14 cellular contexts compared by ENCODE assay signal in genomic region chr5:152004095-152004494, GRCh38.
DNase-seq lines count a peak whose midpoint lies in the region; ATAC-seq and TF ChIP-seq lines count a peak whose summit lies in the region.
"Had no signal": no experiment of that assay in that cellular context is flagged by ENCODE, and none has a peak within 500 bp of the region (broad histone marks: within the 10 kb centered on the region; RNA-seq: fewer than 3 reads in every experiment).

No MANE protein-coding gene starts in this region.

- H2AK5ac ChIP-seq in IMR-90 (ENCODE audit: low read depth, low read length) = no peak overlapping the region
- peak overlapping the region; percentile 9 for H2AK5ac ChIP-seq in neuronal stem cell (ENCODE audit: low read depth, low read length)

- H3K36me3 ChIP-seq in IMR-90 (ENCODE audit: control insufficient read depth, insufficient read depth, low read length) = no peaks in the 10 kb centered on the region
- no peaks in the 10 kb centered on the region for H3K36me3 ChIP-seq in neuronal stem cell (replicated peaks in 1 of 2; ENCODE audit: control insufficient read depth in 2 of 2, insufficient read depth in 2 of 2, low read length in 2 of 2)
- H3K36me3 ChIP-seq: BLaER1 treated with 17β-estradiol and CSF1 and Interleukin-3, amounts not matched to agents 10 nM and 100 nM had no signal

- peak overlapping the region; percentile 62 for H3K4me3 Mint-ChIP-seq in glutamatergic neuron (ENCODE audit: unreplicated experiment)
- H3K4me3 Mint-ChIP-seq: CD4-positive, CD25-positive, alpha-beta regulatory T cell had no signal

- DNase-seq in IMR-90 = no peak
- peak; percentile 29 for DNase-seq in NCI-H82 treated with DMSO at 0.1 percent for 48 hours (lab: John Stamatoyannopoulos, UW; ENCODE audit: unreplicated experiment)
- DNase-seq in glutamatergic neuron = peak; percentile 54
- DNase-seq in neuronal stem cell (ENCODE audit: low spot score) = no peak
- DNase-seq in NCI-H1930 (lab: John Stamatoyannopoulos, UW) = no peak
- DNase-seq in SW 1271 (lab: John Stamatoyannopoulos, UW) = no peak
- no peak for DNase-seq in erythroblast (lab: John Stamatoyannopoulos, UW)
- DNase-seq: ACHN; CD4-positive, CD25-positive, alpha-beta regulatory T cell; DMS53; GM23248; H7 had no signal

- no peak overlapping the region for H3K18ac ChIP-seq in IMR-90 (ENCODE audit: low read depth, low read length)
- H3K18ac ChIP-seq in neuronal stem cell (ENCODE audit: low read length) = peak overlapping the region; percentile 82

- H3K4me1 ChIP-seq in IMR-90 (ENCODE audit: control insufficient read depth, insufficient read depth, low read length) (no peaks in the 10 kb centered on the region), neuronal stem cell (ENCODE audit: control insufficient read depth in 2 of 2, insufficient read depth in 1 of 2, low read depth in 1 of 2, low read length in 2 of 2) (peaks cover 7 to 8% of the 10 kb centered on the region in 2 donors)
- H3K4me1 ChIP-seq: BLaER1 treated with 17β-estradiol and CSF1 and Interleukin-3, amounts not matched to agents 10 nM and 100 nM had no signal

- no peaks in the 10 kb centered on the region for H3K9me1 ChIP-seq in IMR-90 (ENCODE audit: insufficient read depth, low read length)

- no peak for TF ChIP-seq POLR2A in IMR-90 (IDR thresholded peaks at IDR 0.05; ENCODE audit: low read depth, low read length)
- TF ChIP-seq POLR2A in erythroblast (IDR thresholded peaks at IDR 0.05; ENCODE audit: low read length) = no peak

- in situ Hi-C loops in IMR-90 (cut with MboI; ENCODE audit: low sequenced_read_pairs) = no loop called here

- H3K36me3 Mint-ChIP-seq in glutamatergic neuron (ENCODE audit: unreplicated experiment) = peaks cover 5% of the 10 kb centered on the region
- H3K36me3 Mint-ChIP-seq: CD4-positive, CD25-positive, alpha-beta regulatory T cell had no signal

- H4K91ac ChIP-seq in IMR-90 (ENCODE audit: insufficient read depth, low read depth, low read length) = no peak overlapping the region
- H4K91ac ChIP-seq in neuronal stem cell (ENCODE audit: low read depth, low read length, poor library complexity) = no peak overlapping the region

- H3K4ac ChIP-seq in IMR-90 (ENCODE audit: low read depth, low read length) (no peak overlapping the region), neuronal stem cell (ENCODE audit: low read length) (no peak overlapping the region)

- H3K23ac ChIP-seq in IMR-90 (ENCODE audit: low read depth, low read length) = no peak overlapping the region
- H3K23ac ChIP-seq in neuronal stem cell (ENCODE audit: low read depth, low read length, poor library complexity) = no peak overlapping the region

- no peak overlapping the region for H3K9ac ChIP-seq in IMR-90 (ENCODE audit: low read depth, low read length)
- H3K9ac ChIP-seq in neuronal stem cell (ENCODE audit: low read depth, low read length, poor library complexity) = peak overlapping the region; percentile 18
- H3K9ac ChIP-seq: BLaER1 treated with 17β-estradiol and CSF1 and Interleukin-3, amounts not matched to agents 10 nM and 100 nM; GM23248 had no signal

- H2AFZ ChIP-seq in IMR-90 (replicated peaks; ENCODE audit: low read length, poor library complexity) = peak overlapping the region; percentile 37
- no peak overlapping the region for H2AFZ ChIP-seq in neuronal stem cell (ENCODE audit: low read length)
- H2AFZ ChIP-seq: GM23248 had no signal

- CTCF ChIA-PET in IMR-90 (lab: Yijun Ruan, JAX) = no interaction called here

- H2BK12ac ChIP-seq in neuronal stem cell (ENCODE audit: low read length) = no peak overlapping the region

- H3K4me2 ChIP-seq in IMR-90 (ENCODE audit: low read depth, low read length) (no peak overlapping the region), neuronal stem cell (ENCODE audit: insufficient read depth, low read length, poor library complexity, severe bottlenecking) (no peak overlapping the region)
- H3K4me2 ChIP-seq: BLaER1 treated with 17β-estradiol and CSF1 and Interleukin-3, amounts not matched to agents 10 nM and 100 nM had no signal

- H2BK5ac ChIP-seq in IMR-90 (ENCODE audit: low read depth, low read length, poor library complexity, severe bottlenecking) = no peak overlapping the region
- no peak overlapping the region for H2BK5ac ChIP-seq in neuronal stem cell (ENCODE audit: low read length)

- no peak overlapping the region for H4K8ac ChIP-seq in IMR-90 (ENCODE audit: low read depth in 2 of 2, low read length in 2 of 2)
- H4K8ac ChIP-seq in neuronal stem cell (ENCODE audit: low read depth, low read length) = no peak overlapping the region

- no peak overlapping the region for H2BK20ac ChIP-seq in IMR-90 (ENCODE audit: low read depth, low read length)

- dilution Hi-C loops in IMR-90 (cut with HindIII; ENCODE audit: low sequenced_read_pairs, unreplicated experiment) = no loop called here

- peaks cover 12% of the 10 kb centered on the region for H3K9me3 Mint-ChIP-seq in glutamatergic neuron (ENCODE audit: unreplicated experiment)

- intact Hi-C loops in IMR-90 (cut with micrococcal nuclease) = no loop called here

- no peak overlapping the region for H4K5ac ChIP-seq in IMR-90 (ENCODE audit: low read depth, low read length)

- H2BK15ac ChIP-seq in IMR-90 (ENCODE audit: low read depth, low read length) (no peak overlapping the region), neuronal stem cell (ENCODE audit: low read length) (no peak overlapping the region)

- H3K27ac Mint-ChIP-seq in glutamatergic neuron (ENCODE audit: unreplicated experiment) = peak overlapping the region; percentile 84

- H3K9me3 ChIP-seq in IMR-90 (ENCODE audit: control insufficient read depth, insufficient read depth, low read length) = no peaks in the 10 kb centered on the region
- H3K9me3 ChIP-seq in neuronal stem cell (replicated peaks in 1 of 2; ENCODE audit: control insufficient read depth in 2 of 2, insufficient read depth in 1 of 2, low read depth in 1 of 2, low read length in 2 of 2) = peaks cover 0 to 5% of the 10 kb centered on the region in 2 donors

- TF ChIP-seq CTCF in IMR-90 (conservative IDR thresholded peaks at IDR 0.05; ENCODE audit: low read depth, low read length) = no peak
- no peak for TF ChIP-seq CTCF in glutamatergic neuron (IDR thresholded peaks at IDR 0.05; ENCODE audit: partially characterized antibody, unreplicated experiment)

- no CpG with 5 or more reads among the region's 13 CpGs for WGBS in IMR-90 (ENCODE audit: extremely low coverage in 2 of 2, insufficient read length in 1 of 2), 2 experiments
- WGBS in neuronal stem cell (ENCODE audit: extremely low coverage in 2 of 2, insufficient read length in 2 of 2, insufficient replicate concordance in 1 of 2), 2 donors = no CpG with 5 or more reads among the region's 13 CpGs

- H3K79me1 ChIP-seq in IMR-90 (ENCODE audit: low read depth in 1 of 2, low read length in 2 of 2) (no peaks in the 10 kb centered on the region), neuronal stem cell (ENCODE audit: low read depth, low read length) (no peaks in the 10 kb centered on the region)

- H2AK9ac ChIP-seq in IMR-90 (replicated peaks; ENCODE audit: low read depth, low read length, poor library complexity) = no peak overlapping the region

- H3K27me3 Mint-ChIP-seq in glutamatergic neuron (ENCODE audit: unreplicated experiment) = peaks cover 6% of the 10 kb centered on the region
- H3K27me3 Mint-ChIP-seq: CD4-positive, CD25-positive, alpha-beta regulatory T cell had no signal

- POLR2A ChIA-PET in IMR-90 (lab: Charles Lee; ENCODE audit: unreplicated experiment) = no interaction called here

- H3K27ac ChIP-seq in IMR-90 (ENCODE audit: insufficient read depth, low read length) = no peak overlapping the region
- no peak overlapping the region for H3K27ac ChIP-seq in neuronal stem cell (replicated peaks; ENCODE audit: low read length)
- H3K27ac ChIP-seq: BLaER1 treated with 17β-estradiol and CSF1 and Interleukin-3, amounts not matched to agents 10 nM and 100 nM; GM23248 had no signal

- H4K20me1 ChIP-seq in IMR-90 (ENCODE audit: insufficient read depth, low read length) = no peaks in the 10 kb centered on the region
- H4K20me1 ChIP-seq: BLaER1 treated with 17β-estradiol and CSF1 and Interleukin-3, amounts not matched to agents 10 nM and 100 nM had no signal

- no peak overlapping the region for H3K14ac ChIP-seq in IMR-90 (replicated peaks; ENCODE audit: low read depth, low read length)
- H3K14ac ChIP-seq in neuronal stem cell (ENCODE audit: low read length) = peak overlapping the region; percentile 79

- peaks cover 25% of the 10 kb centered on the region for H3K4me1 Mint-ChIP-seq in glutamatergic neuron (ENCODE audit: low read depth, unreplicated experiment)

- no peaks in the 10 kb centered on the region for H3K27me3 ChIP-seq in IMR-90 (ENCODE audit: control insufficient read depth, insufficient read depth, low read length)
- H3K27me3 ChIP-seq in neuronal stem cell (ENCODE audit: control insufficient read depth in 3 of 3, insufficient read depth in 3 of 3, low read depth in 1 of 3, low read length in 3 of 3) = no peaks in the 10 kb centered on the region
- H3K27me3 ChIP-seq: BLaER1 treated with 17β-estradiol and CSF1 and Interleukin-3, amounts not matched to agents 10 nM and 100 nM had no signal

- no peak overlapping the region for H3K56ac ChIP-seq in IMR-90 (ENCODE audit: extremely low read depth, insufficient read depth, low read length)

- ATAC-seq in IMR-90 (ENCODE audit: low read depth) (no peak), GM18858 (IDR thresholded peaks at IDR 0.05; ENCODE audit: unreplicated experiment) (no peak)

- BruUV-seq in IMR-90 (replicated peaks; lab: Mats Ljungman, UMichigan) = no TSS peak

- no peak for TF ChIP-seq RAD21 in IMR-90 (IDR thresholded peaks at IDR 0.05; ENCODE audit: low read length)

- H2BK120ac ChIP-seq in IMR-90 (ENCODE audit: low read depth, low read length) (no peak overlapping the region), neuronal stem cell (ENCODE audit: low read depth, low read length) (no peak overlapping the region)

- H3K4me3 ChIP-seq in IMR-90 (ENCODE audit: insufficient read depth, low read depth, low read length) = no peak overlapping the region
- H3K4me3 ChIP-seq in neuronal stem cell (ENCODE audit: low read length in 2 of 2) = no peak overlapping the region
- H3K4me3 ChIP-seq: BLaER1 treated with 17β-estradiol and CSF1 and Interleukin-3, amounts not matched to agents 10 nM and 100 nM; GM23248 had no signal

TF ChIP-seq in IMR-90, 13 proteins besides CTCF, POLR2A, EP300 and RAD21 (continues in another document):
- TF ChIP-seq MAFK (IDR thresholded peaks at IDR 0.05; ENCODE audit: low read depth, low read length) (no peak), USF2 (IDR thresholded peaks at IDR 0.05; ENCODE audit: low read depth, low read length) (no peak), CEBPB (IDR thresholded peaks at IDR 0.05; ENCODE audit: low read depth, low read length) (no peak), MXI1 (IDR thresholded peaks at IDR 0.05; ENCODE audit: borderline replicate concordance, low read depth, low read length) (no peak), RFX5 (IDR thresholded peaks at IDR 0.05; ENCODE audit: low read depth, low read length) (no peak)

Comparison
In these comparisons a context has a peak if more than half of its experiments do, and no peak if none do; other contexts are left out.
1. DNase-seq: peak in NCI-H82 treated with DMSO at 0.1 percent for 48 hours (single experiment) and glutamatergic neuron (single experiment); none in IMR-90 (single experiment), neuronal stem cell (single experiment), NCI-H1930 (0 of 2), SW 1271 (0 of 2) and erythroblast (0 of 2).